ENCODE assay signal across 25 cellular contexts in genomic region chr6:105932440-105932839, GRCh38.
A peak's percentile ranks its signal among the peaks of the same experiment; 100 is the strongest.
DNase-seq lines count a peak whose midpoint lies in the region; FAIRE-seq and TF ChIP-seq lines count a peak whose summit lies in the region.
"Had no signal": no experiment of that assay in that cellular context is flagged by ENCODE, and none has a peak within 500 bp of the region (broad histone marks: within the 10 kb centered on the region; RNA-seq: fewer than 3 reads in every experiment).

No MANE protein-coding gene starts in this region.

- H3K9me3 ChIP-seq in MM.1S (replicated peaks; ENCODE audit: insufficient read depth, low read length) (no peaks in the 10 kb centered on the region), HAP-1 (no peaks in the 10 kb centered on the region)
- H3K9me3 ChIP-seq: SJCRH30 had no signal

- H3F3A ChIP-seq in MM.1S (ENCODE audit: insufficient read depth, low read length), result no peaks in the 10 kb centered on the region

- H3K79me2 ChIP-seq in MM.1S (ENCODE audit: low read length), result no peaks in the 10 kb centered on the region

- no peak overlapping the region for H3K4me2 ChIP-seq in MM.1S (ENCODE audit: low read depth, low read length)

- H3K4me3 ChIP-seq in bronchial epithelial cell (ENCODE audit: low read depth, low read length) (no peak overlapping the region), foreskin fibroblast (ENCODE audit: low read depth in 1 of 2, low read length in 2 of 2) (no peak overlapping the region), MM.1S (ENCODE audit: low read length) (no peak overlapping the region), HAP-1 (no peak overlapping the region)
- H3K4me3 ChIP-seq: K562, SJCRH30 had no signal

- no peak overlapping the region for H2AFZ ChIP-seq in MM.1S (ENCODE audit: low read length)

- H4K20me1 ChIP-seq in MM.1S (ENCODE audit: insufficient read depth, low read length), result no peaks in the 10 kb centered on the region

- no peak overlapping the region for H3K9ac ChIP-seq in MM.1S (ENCODE audit: low read length)

- peak; percentile 14 for DNase-seq in AG08396 (ENCODE audit: low spot score)
- DNase-seq in HCEC 1CT, result peak; percentile 37
- peak; percentile 41 for DNase-seq in bronchial epithelial cell (ENCODE audit: low read depth)
- DNase-seq in foreskin fibroblast, result peak; percentile 7 to 30
- DNase-seq in MM.1S, result no peak
- DNase-seq in HPDE6-E6E7 (ENCODE audit: extremely low spot score), result no peak
- no peak for DNase-seq in NCI-H2196 (lab: John Stamatoyannopoulos, UW; ENCODE audit: unreplicated experiment)
- no peak for DNase-seq in HAP-1 (ENCODE audit: low spot score in 2 of 2)
- DNase-seq: AML-193, DMS79, H7, MV-4-11, NCI-H1417, NCI-H187, NCI-H2107, NCI-H226, NCI-H524, NCI-H82, SJCRH30 had no signal

- FAIRE-seq in bronchial epithelial cell (lab: Jason Lieb, UNC), result no peak
- FAIRE-seq: A204.1, G401.6, GM12891, GM18507, K562 had no signal

- in situ Hi-C loops in HAP-1 (cut with MboI; ENCODE audit: low sequenced_read_pairs), result no loop called here

- H3K27me3 ChIP-seq in bronchial epithelial cell (ENCODE audit: control insufficient read depth, insufficient read depth, low read length), result no peaks in the 10 kb centered on the region
- H3K27me3 ChIP-seq in MM.1S (replicated peaks; ENCODE audit: insufficient read depth, low read length), result no peaks in the 10 kb centered on the region
- 0 out of 2 replicates have a peak, but pooled peaks cover 4% of the 10 kb centered on the region for H3K27me3 ChIP-seq in HAP-1 (ENCODE audit: low read depth)
- H3K27me3 ChIP-seq: SJCRH30 had no signal

- H3K9me2 ChIP-seq in MM.1S (replicated peaks; ENCODE audit: insufficient read depth, low read length), result no peaks in the 10 kb centered on the region

- H3K36me3 ChIP-seq in bronchial epithelial cell (ENCODE audit: control insufficient read depth, insufficient read depth, low read length) (no peaks in the 10 kb centered on the region), MM.1S (replicated peaks; ENCODE audit: insufficient read depth, low read length) (no peaks in the 10 kb centered on the region), HAP-1 (replicated peaks) (no peaks in the 10 kb centered on the region)
- H3K36me3 ChIP-seq: SJCRH30 had no signal

- H3K27ac ChIP-seq in MM.1S (ENCODE audit: low read length), result no peak overlapping the region
- H3K27ac ChIP-seq: C4-2B, SJCRH30 had no signal

- H3K4me1 ChIP-seq in MM.1S (ENCODE audit: low read length), result no peaks in the 10 kb centered on the region
- no peaks in the 10 kb centered on the region for H3K4me1 ChIP-seq in HAP-1
- H3K4me1 ChIP-seq: SJCRH30 had no signal

- TF ChIP-seq CTCF in bronchial epithelial cell (IDR thresholded peaks at IDR 0.05; ENCODE audit: insufficient read depth, low read length, severe bottlenecking) (no peak), foreskin fibroblast (IDR thresholded peaks at IDR 0.05; ENCODE audit: low read depth, low read length) (no peak), MM.1S (IDR thresholded peaks at IDR 0.05; ENCODE audit: low read length) (no peak)

Comparison
In these comparisons a context has a peak if more than half of its experiments do, and no peak if none do; other contexts are left out.
1. DNase-seq: peak in AG08396 (single experiment), HCEC 1CT (single experiment), bronchial epithelial cell (single experiment) and foreskin fibroblast (2 of 2); none in MM.1S (single experiment), HPDE6-E6E7 (single experiment), NCI-H2196 (single experiment) and HAP-1 (0 of 2).